1 cellular context compared by ENCODE assay signal in genomic region chr19:17855333-17856152, GRCh38.
TF ChIP-seq lines count a peak whose summit lies in the region.

No MANE protein-coding gene starts in this region.

TF ChIP-seq in HepG2, 621 proteins besides CTCF, POLR2A, EP300 and RAD21 (continued from another document and continues in another):
- TF ChIP-seq ZNF331 (CRISPR knock-in tag; IDR thresholded peaks at IDR 0.05) (peak; percentile 17; the same call in 1 of the 2 replicates), ZNF670 (CRISPR knock-in tag; IDR thresholded peaks at IDR 0.05; ENCODE audit: borderline replicate concordance) (no peak), THRA (CRISPR knock-in tag; IDR thresholded peaks at IDR 0.05; ENCODE audit: borderline replicate concordance) (peak; percentile 53; the same call in 1 of the 2 replicates), ZNF205 (CRISPR knock-in tag; IDR thresholded peaks at IDR 0.05) (no peak), BORCS8-MEF2B (CRISPR knock-in tag; IDR thresholded peaks at IDR 0.05) (0 out of 2 replicates have a peak, but pooled peaks have one; percentile 49), MNT (IDR thresholded peaks at IDR 0.05) (no peak), FOXC1 (CRISPR knock-in tag; IDR thresholded peaks at IDR 0.05; ENCODE audit: borderline replicate concordance) (no peak), IKZF5 (CRISPR knock-in tag; IDR thresholded peaks at IDR 0.05) (peak; percentile 47; the same call in 1 of the 2 replicates), NR0B2 (CRISPR knock-in tag; IDR thresholded peaks at IDR 0.05) (no peak), TAF15 (IDR thresholded peaks at IDR 0.05; ENCODE audit: low read depth, low read length, poor library complexity, severe bottlenecking) (no peak), FLYWCH1 (CRISPR knock-in tag; IDR thresholded peaks at IDR 0.05) (no peak), TBX3 (IDR thresholded peaks at IDR 0.05; ENCODE audit: borderline replicate concordance) (no peak), THAP9 (CRISPR knock-in tag; IDR thresholded peaks at IDR 0.05; ENCODE audit: borderline replicate concordance) (no peak; the same call in 1 of the 2 replicates), ZMAT3 (CRISPR knock-in tag; conservative IDR thresholded peaks at IDR 0.05) (no peak), GRHL1 (CRISPR knock-in tag; conservative IDR thresholded peaks at IDR 0.05) (no peak), ZNF3 (CRISPR knock-in tag; IDR thresholded peaks at IDR 0.05) (no peak), MAZ (IDR thresholded peaks at IDR 0.05; ENCODE audit: borderline replicate concordance, low read depth, low read length) (no peak), MAZ (CRISPR knock-in tag; IDR thresholded peaks at IDR 0.05; ENCODE audit: low read depth) (0 out of 2 replicates have a peak, but pooled peaks have one; percentile 43), ZNF329 (CRISPR knock-in tag; IDR thresholded peaks at IDR 0.05; ENCODE audit: low read depth) (no peak), ZNF512 (CRISPR knock-in tag; IDR thresholded peaks at IDR 0.05) (no peak), ZSCAN5A (CRISPR knock-in tag; IDR thresholded peaks at IDR 0.05; ENCODE audit: borderline replicate concordance) (no peak), ZNF589 (CRISPR knock-in tag; conservative IDR thresholded peaks at IDR 0.05) (no peak), ZNF687 (CRISPR knock-in tag; IDR thresholded peaks at IDR 0.05) (peak; percentile 53), CENPBD1 (CRISPR knock-in tag; IDR thresholded peaks at IDR 0.05; ENCODE audit: borderline replicate concordance, low read depth) (no peak), NR2C2 (CRISPR knock-in tag; IDR thresholded peaks at IDR 0.05; ENCODE audit: borderline replicate concordance) (no peak), MED8 (CRISPR knock-in tag; IDR thresholded peaks at IDR 0.05; ENCODE audit: insufficient replicate concordance) (no peak), HDAC2 (CRISPR knock-in tag; IDR thresholded peaks at IDR 0.05) (no peak), ZNF780A (CRISPR knock-in tag; IDR thresholded peaks at IDR 0.05) (no peak), PRPF4 (IDR thresholded peaks at IDR 0.05; ENCODE audit: low read depth, low read length, poor library complexity, severe bottlenecking) (no peak), ZFP41 (CRISPR knock-in tag; IDR thresholded peaks at IDR 0.05; ENCODE audit: borderline replicate concordance) (no peak), NFE2L1 (CRISPR knock-in tag; IDR thresholded peaks at IDR 0.05; ENCODE audit: borderline replicate concordance) (no peak), ZNF644 (CRISPR knock-in tag; IDR thresholded peaks at IDR 0.05; ENCODE audit: low read depth) (no peak), NRL (CRISPR knock-in tag; IDR thresholded peaks at IDR 0.05; ENCODE audit: borderline replicate concordance) (no peak), PRDM4 (CRISPR knock-in tag; IDR thresholded peaks at IDR 0.05; ENCODE audit: borderline replicate concordance) (no peak), POGK (CRISPR knock-in tag; conservative IDR thresholded peaks at IDR 0.05) (no peak)
